In genomic region chr3:139074565-139075115, GRCh38 we compare ENCODE assay signal across 24 cellular contexts.
"Had no signal": no experiment of that assay in that cellular context is flagged by ENCODE, and none has a peak within 500 bp of the region (broad histone marks: within the 10 kb centered on the region; RNA-seq: fewer than 3 reads in every experiment).

No MANE protein-coding gene starts in this region.

- DNase-seq: activated CD4-positive, alpha-beta T cell treated with anti-CD3 and anti-CD28 coated beads for 36 hours; activated CD4-positive, alpha-beta T cell treated with anti-CD3 and anti-CD28 coated beads, Interleukin-2, amount 50 U/mL, for 4 hours; activated CD4-positive, CD25-positive, alpha-beta regulatory T cell; activated gamma-delta T cell; activated T-cell treated with anti-CD3 and anti-CD28 coated beads for 4 hours; anterior cingulate cortex; endodermal cell; foreskin fibroblast; head of caudate nucleus; hippocampal formation; left cardiac atrium; left ventricle myocardium superior; mucosa of descending colon; stimulated activated CD4-positive, alpha-beta T cell treated with anti-CD3 and anti-CD28 coated beads, Interleukin-15, amount 100 ng/mL, for 24 hours; stimulated activated CD4-positive, alpha-beta T cell treated with anti-CD3 and anti-CD28 coated beads, Interleukin-2, amount 100 ng/mL, for 24 hours; stimulated activated naive CD4-positive, alpha-beta T cell; transverse colon had no signal

- H3K4me3 Mint-ChIP-seq: activated CD4-positive, alpha-beta T cell treated with anti-CD3 and anti-CD28 coated beads for 36 hours; activated naive CD4-positive, alpha-beta T cell treated with anti-CD3 and anti-CD28 coated beads, Interleukin-2, amount 50 U/mL, for 24 hours; activated T-helper 1 cell treated with anti-CD3 and anti-CD28 coated beads, Interleukin-12 subunit alpha, Interleukin-12 subunit beta, Interleukin-2, Interleukin-4 antibody, amounts not matched to agents 30 ng/mL and 10 ng/mL and 1 ng/mL, durations not matched to agents 14 hours and 24 hours and 36 hours; central memory CD8-positive, alpha-beta T cell; dendritic cell treated with granulocyte-macrophage colony-stimulating factor and Interleukin-4, amounts not matched to agents 40 ng/mL and 50 ng/mL, for 4 days; endodermal cell; natural killer cell treated with Interleukin-12 subunit alpha and Interleukin-12 subunit beta and Interleukin-15 and Interleukin-18, amount 100 ng/mL, for 72 hours; T-helper 2 cell treated with Interferon-gamma antibody and Interleukin-4, amounts not matched to agents 5 μg/mL and 100 μg/mL, for 36 hours had no signal

- ATAC-seq: activated CD4-positive, alpha-beta T cell treated with anti-CD3 and anti-CD28 coated beads for 36 hours; esophagus mucosa; left cardiac atrium; left ventricle myocardium superior; mucosa of descending colon; natural killer cell treated with Interleukin-12 subunit alpha and Interleukin-12 subunit beta and Interleukin-15 and Interleukin-18, amount 100 ng/mL, for 72 hours had no signal

- H3K4me1 Mint-ChIP-seq: activated CD4-positive, alpha-beta T cell treated with anti-CD3 and anti-CD28 coated beads for 36 hours; activated naive CD4-positive, alpha-beta T cell treated with anti-CD3 and anti-CD28 coated beads, Interleukin-2, amount 50 U/mL, for 24 hours; central memory CD8-positive, alpha-beta T cell; endodermal cell had no signal

- H3K36me3 Mint-ChIP-seq: activated naive CD4-positive, alpha-beta T cell treated with anti-CD3 and anti-CD28 coated beads, Interleukin-2, amount 50 U/mL, for 24 hours had no signal

- H3K27ac Mint-ChIP-seq: activated CD4-positive, alpha-beta T cell treated with anti-CD3 and anti-CD28 coated beads for 36 hours; activated naive CD4-positive, alpha-beta T cell treated with anti-CD3 and anti-CD28 coated beads, Interleukin-2, amount 50 U/mL, for 24 hours; activated T-helper 1 cell treated with anti-CD3 and anti-CD28 coated beads, Interleukin-12 subunit alpha, Interleukin-12 subunit beta, Interleukin-2, Interleukin-4 antibody, amounts not matched to agents 30 ng/mL and 10 ng/mL and 1 ng/mL, durations not matched to agents 14 hours and 24 hours and 36 hours; dendritic cell treated with granulocyte-macrophage colony-stimulating factor and Interleukin-4, amounts not matched to agents 40 ng/mL and 50 ng/mL, for 4 days; endodermal cell; natural killer cell treated with Interleukin-12 subunit alpha and Interleukin-12 subunit beta and Interleukin-15 and Interleukin-18, amount 100 ng/mL, for 72 hours; T-helper 2 cell treated with Interferon-gamma antibody and Interleukin-4, amounts not matched to agents 5 μg/mL and 100 μg/mL, for 36 hours had no signal
